34 cellular contexts compared by ENCODE assay signal in the genomic region with DNA sequence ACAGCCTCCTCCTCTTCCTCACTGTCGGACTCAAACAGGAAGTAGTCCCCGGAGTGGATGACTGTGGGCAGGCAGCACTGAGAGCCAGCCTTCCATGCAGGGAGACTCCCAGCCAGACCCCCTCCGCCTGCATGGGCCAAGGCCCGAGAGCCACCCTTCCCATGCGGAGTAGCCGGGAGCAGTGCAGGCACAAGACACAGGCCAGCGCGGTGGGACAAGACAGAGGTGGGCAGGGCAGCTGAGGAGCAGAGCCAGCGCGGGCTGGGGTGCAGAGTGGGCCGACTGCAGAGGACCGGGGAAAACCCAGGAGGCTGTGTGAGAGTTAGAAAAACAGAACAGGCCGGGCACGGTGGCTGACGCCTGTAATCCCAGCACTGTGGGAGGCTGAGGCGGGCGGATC. TPM values are rescaled to one million over a fixed set of nuclear protein-coding genes. Genes with fewer than 3 reads are reported as not detected.
"Had no signal": no experiment of that assay in that cellular context is flagged by ENCODE, and none has a peak within 500 bp of the region (broad histone marks: within the 10 kb centered on the region; RNA-seq: fewer than 3 reads in every experiment).

No MANE protein-coding gene starts in this region.

- DNase-seq: dermis blood vessel endothelial cell; effector memory CD4-positive, alpha-beta T cell; foreskin keratinocyte; heart left ventricle; hippocampal formation; left cardiac atrium; left lung; mesenchymal stem cell; mucosa of descending colon; naive B cell; stimulated activated CD4-positive, alpha-beta T cell treated with anti-CD3 and anti-CD28 coated beads, Interleukin-12 subunit alpha, Interleukin-12 subunit beta, amount 100 ng/mL, for 4 hours; stimulated activated CD4-positive, alpha-beta T cell treated with anti-CD3 and anti-CD28 coated beads, Interleukin-1b, Interleukin-23, amount 100 ng/mL, for 48 hours; stimulated activated CD4-positive, alpha-beta T cell treated with anti-CD3 and anti-CD28 coated beads, Interleukin-4, amount 100 ng/mL, for 1 hour; stimulated activated naive CD8-positive, alpha-beta T cell treated with anti-CD3 and anti-CD28 coated beads, Interleukin-15, Interleukin-2, amounts not matched to agents 100 U/mL and 50 U/mL, for 24 hours; substantia nigra; testis; tibial artery had no signal

- FAIRE-seq: endothelial cell of umbilical vein, islet of Langerhans had no signal

- H3K9me3 Mint-ChIP-seq: mesothelial cell of epicardium; naive B cell; natural killer cell treated with Interleukin-12 subunit alpha and Interleukin-12 subunit beta and Interleukin-15 and Interleukin-18, amount 100 ng/mL, for 72 hours; neural crest cell; stimulated activated memory B cell treated with anti-CD40 and anti-IgM and Interleukin-4, amounts not matched to agents 10 μg/mL and 1 μg/mL and 100 μg/mL, for 72 hours; type B pancreatic cell had no signal

- H3K4me1 Mint-ChIP-seq: mesothelial cell of epicardium; neural crest cell; stimulated activated memory B cell treated with anti-CD40 and anti-IgM and Interleukin-4, amounts not matched to agents 10 μg/mL and 1 μg/mL and 100 μg/mL, for 72 hours had no signal

- H3K9me3 ChIP-seq: esophagus muscularis mucosa, gastroesophageal sphincter, heart left ventricle, left lung, mucosa of descending colon, testis, tibial artery had no signal

- H3K4me1 ChIP-seq: foreskin keratinocyte, left lung, parathyroid adenoma, testis, tibial artery had no signal

- H3K4me2 ChIP-seq: smooth muscle cell had no signal

- H3K27ac Mint-ChIP-seq: mesothelial cell of epicardium; naive B cell; natural killer cell treated with Interleukin-12 subunit alpha and Interleukin-12 subunit beta and Interleukin-15 and Interleukin-18, amount 100 ng/mL, for 72 hours; progenitor cell of endocrine pancreas; stimulated activated memory B cell treated with anti-CD40 and anti-IgM and Interleukin-4, amounts not matched to agents 10 μg/mL and 1 μg/mL and 100 μg/mL, for 72 hours; type B pancreatic cell had no signal

- H3K4me3 ChIP-seq: coronary artery, esophagus muscularis mucosa, gastroesophageal sphincter, heart left ventricle, left lung, mucosa of descending colon, smooth muscle cell, testis, tibial artery had no signal

- H3K4me3 Mint-ChIP-seq: mesothelial cell of epicardium; natural killer cell treated with Interleukin-12 subunit alpha and Interleukin-12 subunit beta and Interleukin-15 and Interleukin-18, amount 100 ng/mL, for 72 hours; neural crest cell; stimulated activated memory B cell treated with anti-CD40 and anti-IgM and Interleukin-4, amounts not matched to agents 10 μg/mL and 1 μg/mL and 100 μg/mL, for 72 hours; type B pancreatic cell had no signal

- H3K36me3 Mint-ChIP-seq: naive B cell; natural killer cell treated with Interleukin-12 subunit alpha and Interleukin-12 subunit beta and Interleukin-15 and Interleukin-18, amount 100 ng/mL, for 72 hours; type B pancreatic cell had no signal

- H3K9ac ChIP-seq: parathyroid adenoma had no signal

- ATAC-seq: foreskin keratinocyte; gastroesophageal sphincter; heart left ventricle; left cardiac atrium; left lung; mucosa of descending colon; natural killer cell treated with Interleukin-12 subunit alpha and Interleukin-12 subunit beta and Interleukin-15 and Interleukin-18, amount 100 ng/mL, for 72 hours; sciatic nerve; stimulated activated memory B cell treated with anti-CD40 and anti-IgM and Interleukin-4, amounts not matched to agents 10 μg/mL and 1 μg/mL and 100 μg/mL, for 72 hours; stimulated activated naive CD8-positive, alpha-beta T cell treated with anti-CD3 and anti-CD28 coated beads, Interleukin-15, Interleukin-2, amounts not matched to agents 100 U/mL and 50 U/mL, for 24 hours had no signal

- H3K27me3 ChIP-seq: esophagus muscularis mucosa, foreskin keratinocyte, gastroesophageal sphincter, heart left ventricle, left lung, testis, tibial artery had no signal

- H3K27me3 Mint-ChIP-seq: naive B cell; natural killer cell treated with Interleukin-12 subunit alpha and Interleukin-12 subunit beta and Interleukin-15 and Interleukin-18, amount 100 ng/mL, for 72 hours; progenitor cell of endocrine pancreas; stimulated activated memory B cell treated with anti-CD40 and anti-IgM and Interleukin-4, amounts not matched to agents 10 μg/mL and 1 μg/mL and 100 μg/mL, for 72 hours; type B pancreatic cell had no signal

- H3K27ac ChIP-seq: coronary artery, esophagus muscularis mucosa, foreskin keratinocyte, gastroesophageal sphincter, heart left ventricle, left lung, parathyroid adenoma, testis, tibial artery had no signal

- H2AFZ ChIP-seq: parathyroid adenoma had no signal

- H3K79me2 ChIP-seq: parathyroid adenoma had no signal

RNA-seq across cellular contexts. Expression of a gene that starts 37.6 kb away (rescaled TPM):
- total RNA-seq: dermis blood vessel endothelial cell, foreskin keratinocyte, neural crest cell, osteoblast, urinary bladder had no signal
- polyA plus RNA-seq: fibroblast of lung had no signal
